Comparison of ENCODE assay signal across 29 cellular contexts in genomic region chr5:85268194-85268593, GRCh38.
DNase-seq lines count a peak whose midpoint lies in the region.
"Had no signal": no experiment of that assay in that cellular context is flagged by ENCODE, and none has a peak within 500 bp of the region (broad histone marks: within the 10 kb centered on the region; RNA-seq: fewer than 3 reads in every experiment).

No MANE protein-coding gene starts in this region.

- no peak overlapping the region for H2AK5ac ChIP-seq in trophoblast cell (ENCODE audit: low read length)

- no peak overlapping the region for H3K4me2 ChIP-seq in trophoblast cell (ENCODE audit: low read length)
- H3K4me2 ChIP-seq: A549; BLaER1; BLaER1 treated with 17β-estradiol and CSF1 and Interleukin-3, amounts not matched to agents 10 nM and 100 nM had no signal

- no peak overlapping the region for H2BK120ac ChIP-seq in trophoblast cell (ENCODE audit: insufficient read depth, low read length, poor library complexity)

- no peaks in the 10 kb centered on the region for H3K4me1 ChIP-seq in trophoblast cell (ENCODE audit: control insufficient read depth in 1 of 2, insufficient read depth in 2 of 2, low read length in 2 of 2)
- H3K4me1 ChIP-seq: A549; BE2C; BLaER1; BLaER1 treated with 17β-estradiol and CSF1 and Interleukin-3, amounts not matched to agents 10 nM and 100 nM; Caco-2 had no signal

- H3K4me3 ChIP-seq in trophoblast cell (ENCODE audit: low read depth, low read length): no peak overlapping the region
- H3K4me3 ChIP-seq: A549; BLaER1; BLaER1 treated with 17β-estradiol and CSF1 and Interleukin-3, amounts not matched to agents 10 nM and 100 nM had no signal

- no peak overlapping the region for H2BK12ac ChIP-seq in trophoblast cell (ENCODE audit: low read length)

- no peak overlapping the region for H4K12ac ChIP-seq in trophoblast cell (ENCODE audit: low read depth, low read length)

- H2BK5ac ChIP-seq in trophoblast cell (ENCODE audit: low read depth, low read length, poor library complexity): no peak overlapping the region

- H3K27ac ChIP-seq in trophoblast cell (ENCODE audit: low read depth, low read length): no peak overlapping the region
- H3K27ac ChIP-seq: 22Rv1; A549; BLaER1; BLaER1 treated with 17β-estradiol and CSF1 and Interleukin-3, amounts not matched to agents 10 nM and 100 nM; C4-2B had no signal

- H3K79me2 ChIP-seq in trophoblast cell (ENCODE audit: control insufficient read depth, insufficient read depth, low read length, poor library complexity): no peaks in the 10 kb centered on the region

- H3K79me1 ChIP-seq in trophoblast cell (ENCODE audit: low read length): no peaks in the 10 kb centered on the region

- H4K8ac ChIP-seq in trophoblast cell (ENCODE audit: low read depth, low read length): no peak overlapping the region

- H2AFZ ChIP-seq in trophoblast cell (ENCODE audit: insufficient read depth, low read length, poor library complexity): no peak overlapping the region

- no peaks in the 10 kb centered on the region for H3K27me3 ChIP-seq in trophoblast cell (ENCODE audit: insufficient read depth, low read length)
- H3K27me3 ChIP-seq: BE2C; BLaER1; BLaER1 treated with 17β-estradiol and CSF1 and Interleukin-3, amounts not matched to agents 10 nM and 100 nM had no signal

- no peaks in the 10 kb centered on the region for H3K9me3 ChIP-seq in trophoblast cell (ENCODE audit: insufficient read depth, low read depth, low read length)
- H3K9me3 ChIP-seq: A549; BE2C; BLaER1; BLaER1 treated with 17β-estradiol and CSF1 and Interleukin-3, amounts not matched to agents 10 nM and 100 nM; Caco-2 had no signal

- WGBS in trophoblast cell (ENCODE audit: extremely low coverage, insufficient coverage, insufficient read length): no CpG with 5 or more reads among the region's 2 CpGs

- no peak overlapping the region for H4K91ac ChIP-seq in trophoblast cell (ENCODE audit: low read depth, low read length)

- peak; percentile 30 for DNase-seq in SW480 (ENCODE audit: low spot score)
- DNase-seq in trophoblast cell: peak; percentile 0 to 30
- no peak for DNase-seq in ecto neural progenitor cell (ENCODE audit: low spot score)
- DNase-seq in activated CD4-positive, alpha-beta T cell treated with anti-CD3 and anti-CD28 coated beads, Interleukin-2, amount 50 U/mL, for 4 hours: no peak
- DNase-seq: 8988T; ACHN; AML-193; BE2C; C1 segment of cervical spinal cord; Caco-2; Calu3; CD4-positive, alpha-beta memory T cell; CD4-positive, alpha-beta T cell; CD4-positive, CD25-positive, alpha-beta regulatory T cell; CD8-positive, alpha-beta memory T cell; CD8-positive, alpha-beta T cell; COR-L47; DMS 273 treated with DMSO at 0.1 percent for 48 hours; DMS153; DMS53; DMS79; DMS79 treated with DMSO at 0.1 percent for 48 hours; DND-41; EL had no signal

- no peak overlapping the region for H3K14ac ChIP-seq in trophoblast cell (ENCODE audit: low read length)

- H3K18ac ChIP-seq in trophoblast cell (ENCODE audit: low read length): no peak overlapping the region

- no peaks in the 10 kb centered on the region for H3K36me3 ChIP-seq in trophoblast cell (ENCODE audit: control insufficient read depth in 1 of 2, insufficient read depth in 2 of 2, low read length in 2 of 2)
- H3K36me3 ChIP-seq: BE2C; BLaER1; BLaER1 treated with 17β-estradiol and CSF1 and Interleukin-3, amounts not matched to agents 10 nM and 100 nM had no signal

- H3K9ac ChIP-seq in trophoblast cell (ENCODE audit: low read length): no peak overlapping the region
- H3K9ac ChIP-seq: BLaER1; BLaER1 treated with 17β-estradiol and CSF1 and Interleukin-3, amounts not matched to agents 10 nM and 100 nM had no signal

- H3K23ac ChIP-seq in trophoblast cell (ENCODE audit: low read length): no peak overlapping the region

- no peak overlapping the region for H3K4ac ChIP-seq in trophoblast cell (ENCODE audit: low read depth, low read length)

Comparison
In these comparisons a context has a peak if more than half of its experiments do, and no peak if none do; other contexts are left out.
1. DNase-seq: peak in SW480 (single experiment) and trophoblast cell (2 of 2); none in ecto neural progenitor cell (single experiment) and activated CD4-positive, alpha-beta T cell treated with anti-CD3 and anti-CD28 coated beads, Interleukin-2, amount 50 U/mL, for 4 hours (0 of 2).